Comparison of ENCODE assay signal across 17 cellular contexts in the genomic region with DNA sequence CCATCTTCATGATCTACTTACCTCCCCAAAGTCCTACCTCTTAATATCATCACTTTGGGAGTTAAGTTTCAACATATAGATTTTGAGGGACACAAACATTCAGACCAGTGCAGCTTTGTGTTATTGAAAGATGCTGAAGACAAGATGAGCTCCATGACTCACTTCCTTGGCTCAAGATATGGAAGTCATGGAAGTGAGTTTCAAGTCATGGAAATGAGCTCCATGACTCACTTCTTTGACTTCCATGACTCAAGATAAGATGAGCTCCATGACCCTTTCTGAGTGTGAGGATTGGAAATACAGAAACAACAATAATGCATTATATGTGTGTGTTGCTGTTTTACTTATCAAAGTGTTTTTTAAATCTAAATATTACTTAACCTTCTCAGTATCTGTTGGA.
DNase-seq lines count a peak whose midpoint lies in the region; ATAC-seq, FAIRE-seq and TF ChIP-seq lines count a peak whose summit lies in the region.
"Had no signal": no experiment of that assay in that cellular context is flagged by ENCODE, and none has a peak within 500 bp of the region (broad histone marks: within the 10 kb centered on the region; RNA-seq: fewer than 3 reads in every experiment).

No MANE protein-coding gene starts in this region.

- no peak for TF ChIP-seq POLR2A in H54 (IDR thresholded peaks at IDR 0.05; ENCODE audit: low read depth, low read length)

- H3K36me3 Mint-ChIP-seq in natural killer cell, result no peaks in the 10 kb centered on the region
- H3K36me3 Mint-ChIP-seq: brain had no signal

- no peak overlapping the region for H3K4me3 ChIP-seq in foreskin fibroblast (ENCODE audit: low read depth in 1 of 2, low read length in 2 of 2)
- no peak overlapping the region for H3K4me3 ChIP-seq in dorsolateral prefrontal cortex
- H3K4me3 ChIP-seq: SJCRH30, transverse colon had no signal

- no peak overlapping the region for H3K27ac ChIP-seq in dorsolateral prefrontal cortex
- H3K27ac ChIP-seq: SJCRH30, transverse colon had no signal

- no peak for ATAC-seq in natural killer cell

- H3K27me3 ChIP-seq in dorsolateral prefrontal cortex, result no peaks in the 10 kb centered on the region
- H3K27me3 ChIP-seq: SJCRH30, transverse colon had no signal

- peaks cover 4 to 8% of the 10 kb centered on the region in 2 donors for H3K27me3 Mint-ChIP-seq in natural killer cell (ENCODE audit: low read depth in 2 of 2)
- H3K27me3 Mint-ChIP-seq: activated B cell treated with CpG ODN at 0.5 μM for 24 hours, brain had no signal

- no peak overlapping the region for H3K4me3 Mint-ChIP-seq in natural killer cell
- H3K4me3 Mint-ChIP-seq: activated B cell treated with CpG ODN at 0.5 μM for 24 hours, brain, nephron had no signal

- no peak overlapping the region for H3K27ac Mint-ChIP-seq in natural killer cell
- H3K27ac Mint-ChIP-seq: activated B cell treated with CpG ODN at 0.5 μM for 24 hours, brain, nephron had no signal

- peak; percentile 99 for FAIRE-seq in H54 (lab: Jason Lieb, UNC)
- FAIRE-seq: kidney had no signal

- H3K4me1 Mint-ChIP-seq in natural killer cell, result no peaks in the 10 kb centered on the region
- H3K4me1 Mint-ChIP-seq: activated B cell treated with CpG ODN at 0.5 μM for 24 hours, brain, nephron had no signal

- no peaks in the 10 kb centered on the region for H3K9me3 Mint-ChIP-seq in natural killer cell
- H3K9me3 Mint-ChIP-seq: activated B cell treated with CpG ODN at 0.5 μM for 24 hours had no signal

- TF ChIP-seq CTCF in foreskin fibroblast (IDR thresholded peaks at IDR 0.05; ENCODE audit: low read depth, low read length), result no peak
- no peak for TF ChIP-seq CTCF in natural killer cell (IDR thresholded peaks at IDR 0.05)
- TF ChIP-seq CTCF in dorsolateral prefrontal cortex (IDR thresholded peaks at IDR 0.05 in 54 of 56, conservative IDR thresholded peaks at IDR 0.05 in 2 of 56; ENCODE audit: low read depth in 1 of 56, partially characterized antibody in 56 of 56), result no peak

- intact Hi-C loops in natural killer cell (cut with micrococcal nuclease), result no loop called here
- intact Hi-C loops in dorsolateral prefrontal cortex (cut with DNase I), result no loop called here

- peak; percentile 24 for DNase-seq in 8988T
- DNase-seq in H54 (ENCODE audit: insufficient read length, low spot score), result peak; percentile 47
- peak; percentile 2 for DNase-seq in SW480 (ENCODE audit: low spot score)
- DNase-seq in foreskin fibroblast, result peak; percentile 88 to 92
- DNase-seq in HuH-7.5 (ENCODE audit: low spot score), result no peak
- no peak for DNase-seq in natural killer cell
- no peak for DNase-seq in NK-92 (lab: John Stamatoyannopoulos, UW; ENCODE audit: unreplicated experiment)
- DNase-seq in dorsolateral prefrontal cortex, result no peak
- DNase-seq: activated B cell treated with CpG ODN at 0.5 μM for 24 hours, GF-D8, kidney, NCI-H1092 treated with DMSO at 0.1 percent for 48 hours, NCI-H524, SJCRH30, transverse colon had no signal

Comparison
In these comparisons a context has a peak if more than half of its experiments do, and no peak if none do; other contexts are left out.
1. DNase-seq: peak in 8988T (single experiment), H54 (single experiment), SW480 (single experiment) and foreskin fibroblast (2 of 2); none in HuH-7.5 (single experiment), natural killer cell (single experiment), NK-92 (single experiment) and dorsolateral prefrontal cortex (0 of 10).